Comparison of ENCODE assay signal across 1 cellular context in the genomic region with DNA sequence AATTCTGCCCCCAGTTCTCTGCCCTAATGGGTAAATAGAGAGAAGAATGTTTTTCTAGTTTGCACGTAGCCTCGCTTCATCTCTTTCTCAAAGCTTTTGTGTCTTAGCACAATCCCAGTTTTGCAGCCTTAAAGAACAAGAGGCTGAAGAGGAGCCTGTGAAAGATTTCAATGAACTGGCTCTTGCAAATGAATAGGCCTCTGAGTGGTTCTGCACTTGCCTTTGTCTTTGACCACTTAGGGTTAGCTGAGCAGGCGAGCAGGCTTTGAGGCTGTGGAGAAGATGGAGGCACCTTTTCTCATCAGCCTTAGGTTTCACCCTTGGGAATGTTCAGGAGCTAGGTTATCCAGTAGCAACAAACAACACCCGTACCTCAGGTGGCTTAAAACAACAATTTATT.
TF ChIP-seq lines count a peak whose summit lies in the region.

No MANE protein-coding gene starts in this region.

TF ChIP-seq in GM23338, 12 proteins besides CTCF, POLR2A, EP300 and RAD21 (continued from another document):
- TF ChIP-seq, protein P1, sequence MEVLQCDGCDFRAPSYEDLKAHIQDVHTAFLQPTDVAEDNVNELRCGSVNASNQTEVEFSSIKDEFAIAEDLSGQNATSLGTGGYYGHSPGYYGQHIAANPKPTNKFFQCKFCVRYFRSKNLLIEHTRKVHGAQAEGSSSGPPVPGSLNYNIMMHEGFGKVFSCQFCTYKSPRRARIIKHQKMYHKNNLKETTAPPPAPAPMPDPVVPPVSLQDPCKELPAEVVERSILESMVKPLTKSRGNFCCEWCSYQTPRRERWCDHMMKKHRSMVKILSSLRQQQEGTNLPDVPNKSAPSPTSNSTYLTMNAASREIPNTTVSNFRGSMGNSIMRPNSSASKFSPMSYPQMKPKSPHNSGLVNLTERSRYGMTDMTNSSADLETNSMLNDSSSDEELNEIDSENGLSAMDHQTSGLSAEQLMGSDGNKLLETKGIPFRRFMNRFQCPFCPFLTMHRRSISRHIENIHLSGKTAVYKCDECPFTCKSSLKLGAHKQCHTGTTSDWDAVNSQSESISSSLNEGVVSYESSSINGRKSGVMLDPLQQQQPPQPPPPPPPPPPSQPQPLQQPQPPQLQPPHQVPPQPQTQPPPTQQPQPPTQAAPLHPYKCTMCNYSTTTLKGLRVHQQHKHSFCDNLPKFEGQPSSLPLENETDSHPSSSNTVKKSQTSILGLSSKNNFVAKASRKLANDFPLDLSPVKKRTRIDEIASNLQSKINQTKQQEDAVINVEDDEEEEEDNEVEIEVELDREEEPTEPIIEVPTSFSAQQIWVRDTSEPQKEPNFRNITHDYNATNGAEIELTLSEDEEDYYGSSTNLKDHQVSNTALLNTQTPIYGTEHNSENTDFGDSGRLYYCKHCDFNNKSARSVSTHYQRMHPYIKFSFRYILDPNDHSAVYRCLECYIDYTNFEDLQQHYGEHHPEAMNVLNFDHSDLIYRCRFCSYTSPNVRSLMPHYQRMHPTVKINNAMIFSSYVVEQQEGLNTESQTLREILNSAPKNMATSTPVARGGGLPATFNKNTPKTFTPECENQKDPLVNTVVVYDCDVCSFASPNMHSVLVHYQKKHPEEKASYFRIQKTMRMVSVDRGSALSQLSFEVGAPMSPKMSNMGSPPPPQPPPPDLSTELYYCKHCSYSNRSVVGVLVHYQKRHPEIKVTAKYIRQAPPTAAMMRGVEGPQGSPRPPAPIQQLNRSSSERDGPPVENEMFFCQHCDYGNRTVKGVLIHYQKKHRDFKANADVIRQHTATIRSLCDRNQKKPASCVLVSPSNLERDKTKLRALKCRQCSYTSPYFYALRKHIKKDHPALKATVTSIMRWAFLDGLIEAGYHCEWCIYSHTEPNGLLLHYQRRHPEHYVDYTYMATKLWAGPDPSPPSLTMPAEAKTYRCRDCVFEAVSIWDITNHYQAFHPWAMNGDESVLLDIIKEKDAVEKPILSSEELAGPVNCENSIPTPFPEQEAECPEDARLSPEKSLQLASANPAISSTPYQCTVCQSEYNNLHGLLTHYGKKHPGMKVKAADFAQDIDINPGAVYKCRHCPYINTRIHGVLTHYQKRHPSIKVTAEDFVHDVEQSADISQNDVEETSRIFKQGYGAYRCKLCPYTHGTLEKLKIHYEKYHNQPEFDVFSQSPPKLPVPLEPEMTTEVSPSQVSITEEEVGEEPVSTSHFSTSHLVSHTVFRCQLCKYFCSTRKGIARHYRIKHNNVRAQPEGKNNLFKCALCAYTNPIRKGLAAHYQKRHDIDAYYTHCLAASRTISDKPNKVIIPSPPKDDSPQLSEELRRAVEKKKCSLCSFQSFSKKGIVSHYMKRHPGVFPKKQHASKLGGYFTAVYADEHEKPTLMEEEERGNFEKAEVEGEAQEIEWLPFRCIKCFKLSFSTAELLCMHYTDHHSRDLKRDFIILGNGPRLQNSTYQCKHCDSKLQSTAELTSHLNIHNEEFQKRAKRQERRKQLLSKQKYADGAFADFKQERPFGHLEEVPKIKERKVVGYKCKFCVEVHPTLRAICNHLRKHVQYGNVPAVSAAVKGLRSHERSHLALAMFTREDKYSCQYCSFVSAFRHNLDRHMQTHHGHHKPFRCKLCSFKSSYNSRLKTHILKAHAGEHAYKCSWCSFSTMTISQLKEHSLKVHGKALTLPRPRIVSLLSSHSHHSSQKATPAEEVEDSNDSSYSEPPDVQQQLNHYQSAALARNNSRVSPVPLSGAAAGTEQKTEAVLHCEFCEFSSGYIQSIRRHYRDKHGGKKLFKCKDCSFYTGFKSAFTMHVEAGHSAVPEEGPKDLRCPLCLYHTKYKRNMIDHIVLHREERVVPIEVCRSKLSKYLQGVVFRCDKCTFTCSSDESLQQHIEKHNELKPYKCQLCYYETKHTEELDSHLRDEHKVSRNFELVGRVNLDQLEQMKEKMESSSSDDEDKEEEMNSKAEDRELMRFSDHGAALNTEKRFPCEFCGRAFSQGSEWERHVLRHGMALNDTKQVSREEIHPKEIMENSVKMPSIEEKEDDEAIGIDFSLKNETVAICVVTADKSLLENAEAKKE (CRISPR knock-in tag; IDR thresholded peaks at IDR 0.05), result peak; percentile 92
- TF ChIP-seq ZNF114 (CRISPR knock-in tag; IDR thresholded peaks at IDR 0.05), result no peak
TF ChIP-seq in GM23338: peak in this region for 1.
